9 cellular contexts compared by ENCODE assay signal in the genomic region with DNA sequence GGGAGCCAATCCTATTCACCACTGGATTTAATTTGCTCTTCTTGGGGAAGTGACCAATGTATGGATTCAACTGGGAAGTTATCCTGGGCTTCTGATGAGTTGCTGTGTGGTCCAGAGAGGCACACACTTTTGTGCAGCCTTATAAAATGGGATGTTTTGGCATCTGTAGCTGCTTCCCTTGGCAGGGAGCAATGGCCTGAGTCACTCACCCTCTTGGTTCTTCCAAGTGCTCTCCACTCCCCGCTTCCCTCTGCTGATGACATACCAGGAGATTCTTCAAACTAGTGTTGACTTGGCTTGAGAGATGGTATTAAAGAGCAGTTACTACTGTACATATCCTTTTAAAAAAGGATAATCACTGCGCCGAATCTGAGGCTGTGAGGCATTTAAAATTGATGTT.
DNase-seq lines count a peak whose midpoint lies in the region; ATAC-seq and TF ChIP-seq lines count a peak whose summit lies in the region.
"Had no signal": no experiment of that assay in that cellular context is flagged by ENCODE, and none has a peak within 500 bp of the region (broad histone marks: within the 10 kb centered on the region; RNA-seq: fewer than 3 reads in every experiment).

No MANE protein-coding gene starts in this region.

- H3K27me3 Mint-ChIP-seq in progenitor cell of endocrine pancreas: no peaks in the 10 kb centered on the region

- H3K36me3 ChIP-seq in HAP-1 (replicated peaks) (no peaks in the 10 kb centered on the region), esophagus squamous epithelium (no peaks in the 10 kb centered on the region)
- H3K36me3 ChIP-seq: prostate gland had no signal

- H3K4me1 Mint-ChIP-seq in progenitor cell of endocrine pancreas (ENCODE audit: low read depth): peaks cover 15% of the 10 kb centered on the region

- TF ChIP-seq POLR2A in esophagus squamous epithelium (IDR thresholded peaks at IDR 0.05): no peak

- H3K4me3 Mint-ChIP-seq in progenitor cell of endocrine pancreas (ENCODE audit: low read depth): no peak overlapping the region

- H3K9me3 ChIP-seq in HAP-1 (no peaks in the 10 kb centered on the region), esophagus squamous epithelium (no peaks in the 10 kb centered on the region)
- H3K9me3 ChIP-seq: prostate gland had no signal

- WGBS in esophagus squamous epithelium, 2 donors: 31 to 43% methylated on average over 3 of the region's 3 CpGs

- H3K27me3 ChIP-seq in HAP-1 (ENCODE audit: low read depth) (no peaks in the 10 kb centered on the region), esophagus squamous epithelium (no peaks in the 10 kb centered on the region)

- TF ChIP-seq CTCF in cardiac fibroblast (IDR thresholded peaks at IDR 0.05; ENCODE audit: low read depth, low read length) (no peak), progenitor cell of endocrine pancreas (IDR thresholded peaks at IDR 0.05; ENCODE audit: unreplicated experiment) (no peak), esophagus squamous epithelium (IDR thresholded peaks at IDR 0.05) (no peak)

- no peak overlapping the region for H3K27ac ChIP-seq in esophagus squamous epithelium
- H3K27ac ChIP-seq: prostate gland had no signal

- H3K4me3 ChIP-seq in cardiac fibroblast (replicated peaks in 1 of 2; ENCODE audit: low read depth in 2 of 2, low read length in 2 of 2): no peak overlapping the region
- H3K4me3 ChIP-seq in HAP-1: no peak overlapping the region
- H3K4me3 ChIP-seq in esophagus squamous epithelium: no peak overlapping the region
- H3K4me3 ChIP-seq: prostate gland had no signal

- no peak for DNase-seq in Right ventricle myocardium inferior (ENCODE audit: missing footprints)
- no peak for DNase-seq in cardiac septum (ENCODE audit: low spot score)
- DNase-seq in cardiac fibroblast (ENCODE audit: low read depth in 2 of 2): peak; percentile 87 to 88
- DNase-seq in iris pigment epithelial cell (ENCODE audit: low read depth): peak; percentile 71
- DNase-seq in HAP-1 (ENCODE audit: low spot score in 2 of 2): no peak
- DNase-seq in progenitor cell of endocrine pancreas (ENCODE audit: low spot score, unreplicated experiment): no peak
- DNase-seq in esophagus squamous epithelium (lab: John Stamatoyannopoulos, UW): no peak

- no peaks in the 10 kb centered on the region for H3K36me3 Mint-ChIP-seq in progenitor cell of endocrine pancreas (ENCODE audit: insufficient read depth)

- in situ Hi-C loops in HAP-1 (cut with MboI; ENCODE audit: low sequenced_read_pairs): no loop called here

- H3K9me3 Mint-ChIP-seq in progenitor cell of endocrine pancreas (ENCODE audit: low read depth): no peaks in the 10 kb centered on the region

- intact Hi-C loops in Right ventricle myocardium inferior (cut with DNase I) (no loop called here), cardiac septum (cut with DNase I) (no loop called here), esophagus squamous epithelium (cut with DNase I) (no loop called here)

- peak; percentile 93 for ATAC-seq in Right ventricle myocardium inferior
- ATAC-seq in GM18511 (IDR thresholded peaks at IDR 0.05; ENCODE audit: unreplicated experiment): no peak

- no peak overlapping the region for H3K27ac Mint-ChIP-seq in progenitor cell of endocrine pancreas

- H3K4me1 ChIP-seq in HAP-1 (no peaks in the 10 kb centered on the region), esophagus squamous epithelium (peaks cover 19 to 45% (median 22%) of the 10 kb centered on the region in 3 donors)
- H3K4me1 ChIP-seq: prostate gland had no signal

Comparison
In these comparisons a context has a peak if more than half of its experiments do, and no peak if none do; other contexts are left out.
1. DNase-seq: peak in cardiac fibroblast (2 of 2) and iris pigment epithelial cell (single experiment); none in Right ventricle myocardium inferior (single experiment), cardiac septum (single experiment), HAP-1 (0 of 2), progenitor cell of endocrine pancreas (single experiment) and esophagus squamous epithelium (single experiment).